In the genomic region with DNA sequence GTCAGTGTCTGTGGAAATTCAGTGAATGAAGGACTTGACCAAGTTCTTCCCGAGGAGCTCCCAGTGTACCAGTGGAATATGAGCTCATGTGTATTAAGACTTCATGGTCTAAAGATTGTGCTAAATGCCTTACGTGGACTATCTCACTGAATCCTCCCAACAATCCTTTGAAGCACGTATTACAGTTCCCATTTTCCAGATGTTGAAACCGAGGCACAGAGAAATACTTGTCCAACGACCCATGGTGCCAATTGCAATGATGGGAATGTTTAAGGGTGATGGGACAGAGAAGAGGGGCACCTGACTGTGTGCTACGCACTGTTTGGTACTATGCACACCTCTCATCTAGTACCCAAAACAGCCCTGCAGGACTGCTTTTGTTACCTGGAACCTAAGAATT, we compare ENCODE assay signal across 23 cellular contexts.
"Had no signal": no experiment of that assay in that cellular context is flagged by ENCODE, and none has a peak within 500 bp of the region (broad histone marks: within the 10 kb centered on the region; RNA-seq: fewer than 3 reads in every experiment).

No MANE protein-coding gene starts in this region.

- H3K27ac ChIP-seq: epithelial cell of prostate, esophagus squamous epithelium, gastrocnemius medialis, heart right ventricle, left lung, lower lobe of right lung had no signal

- H3K36me3 ChIP-seq: esophagus squamous epithelium, gastrocnemius medialis, heart right ventricle, left lung, lower lobe of right lung had no signal

- FAIRE-seq: colon, endometrium, islet of Langerhans, keratinocyte had no signal

- H3K9me3 ChIP-seq: esophagus squamous epithelium, gastrocnemius medialis, heart right ventricle, left lung, lower lobe of right lung had no signal

- ATAC-seq: effector memory CD8-positive, alpha-beta T cell; gastrocnemius medialis; left cardiac atrium; left ventricle myocardium superior had no signal

- DNase-seq: cortex of kidney; effector CD8-positive, alpha-beta T cell; effector memory CD8-positive, alpha-beta T cell; endodermal cell; erythroblast; esophagus squamous epithelium; foreskin fibroblast; foreskin melanocyte; gastrocnemius medialis; glutamatergic neuron; heart right ventricle; hippocampal formation; left cardiac atrium; left lung; left ventricle myocardium superior; lower lobe of right lung; mesendoderm; midbrain had no signal

- H3K4me3 ChIP-seq: esophagus squamous epithelium, gastrocnemius medialis, heart right ventricle, left lung, lower lobe of right lung had no signal
